Comparison of ENCODE assay signal across 1 cellular context in the genomic region with DNA sequence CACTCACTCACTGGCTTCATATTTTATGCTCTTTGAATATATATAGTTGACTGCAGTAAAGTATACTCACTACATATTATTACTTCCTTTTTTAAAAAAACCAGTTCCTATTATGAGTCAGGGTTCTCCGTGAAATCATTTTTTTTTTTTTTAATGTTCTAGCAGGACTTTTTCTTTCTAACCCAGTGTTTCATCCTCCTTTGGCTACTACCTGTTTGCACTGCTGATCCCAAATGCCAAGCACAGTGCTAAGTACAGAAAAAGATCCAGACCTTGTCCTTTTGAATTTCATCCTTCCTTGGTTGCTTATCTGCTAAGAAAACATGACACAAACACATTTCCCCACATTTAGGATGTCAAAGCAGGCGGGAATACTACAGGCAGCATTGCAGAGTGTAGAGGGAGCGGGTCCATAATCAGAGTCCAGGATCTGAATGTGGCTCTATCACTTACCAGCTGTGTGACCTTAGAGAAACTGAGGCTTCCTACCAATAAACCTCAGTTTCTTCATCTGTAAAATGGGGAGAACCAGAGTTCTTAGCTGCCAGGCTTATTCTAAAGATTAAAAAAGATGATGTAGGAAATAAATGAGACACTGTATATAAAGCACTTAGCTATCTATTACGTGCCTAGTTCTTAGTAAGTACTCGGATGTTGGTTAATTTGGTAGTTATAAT.
TF ChIP-seq lines count a peak whose summit lies in the region.

No MANE protein-coding gene starts in this region.

TF ChIP-seq in IMR-90, 13 proteins besides CTCF, POLR2A, EP300 and RAD21:
- TF ChIP-seq FOS (IDR thresholded peaks at IDR 0.05; ENCODE audit: low read depth, low read length) (no peak), BHLHE40 (IDR thresholded peaks at IDR 0.05; ENCODE audit: low read depth, low read length) (no peak), MAZ (IDR thresholded peaks at IDR 0.05; ENCODE audit: borderline replicate concordance, low read depth, low read length) (no peak), MXI1 (IDR thresholded peaks at IDR 0.05; ENCODE audit: borderline replicate concordance, low read depth, low read length) (no peak), MAFK (IDR thresholded peaks at IDR 0.05; ENCODE audit: low read depth, low read length) (no peak), CEBPB (IDR thresholded peaks at IDR 0.05; ENCODE audit: low read depth, low read length) (no peak), RCOR1 (IDR thresholded peaks at IDR 0.05; ENCODE audit: insufficient replicate concordance, low read length) (no peak), SMC3 (IDR thresholded peaks at IDR 0.05; ENCODE audit: low read depth, low read length) (no peak), NFE2L2 (IDR thresholded peaks at IDR 0.05; ENCODE audit: low read depth, low read length) (no peak), CHD1 (IDR thresholded peaks at IDR 0.05; ENCODE audit: low read depth, low read length) (no peak), RFX5 (IDR thresholded peaks at IDR 0.05; ENCODE audit: low read depth, low read length) (no peak)
- TF ChIP-seq, protein P1, sequence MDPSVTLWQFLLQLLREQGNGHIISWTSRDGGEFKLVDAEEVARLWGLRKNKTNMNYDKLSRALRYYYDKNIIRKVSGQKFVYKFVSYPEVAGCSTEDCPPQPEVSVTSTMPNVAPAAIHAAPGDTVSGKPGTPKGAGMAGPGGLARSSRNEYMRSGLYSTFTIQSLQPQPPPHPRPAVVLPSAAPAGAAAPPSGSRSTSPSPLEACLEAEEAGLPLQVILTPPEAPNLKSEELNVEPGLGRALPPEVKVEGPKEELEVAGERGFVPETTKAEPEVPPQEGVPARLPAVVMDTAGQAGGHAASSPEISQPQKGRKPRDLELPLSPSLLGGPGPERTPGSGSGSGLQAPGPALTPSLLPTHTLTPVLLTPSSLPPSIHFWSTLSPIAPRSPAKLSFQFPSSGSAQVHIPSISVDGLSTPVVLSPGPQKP (IDR thresholded peaks at IDR 0.05; ENCODE audit: borderline replicate concordance, low read depth, low read length) = no peak
- TF ChIP-seq, protein P2, sequence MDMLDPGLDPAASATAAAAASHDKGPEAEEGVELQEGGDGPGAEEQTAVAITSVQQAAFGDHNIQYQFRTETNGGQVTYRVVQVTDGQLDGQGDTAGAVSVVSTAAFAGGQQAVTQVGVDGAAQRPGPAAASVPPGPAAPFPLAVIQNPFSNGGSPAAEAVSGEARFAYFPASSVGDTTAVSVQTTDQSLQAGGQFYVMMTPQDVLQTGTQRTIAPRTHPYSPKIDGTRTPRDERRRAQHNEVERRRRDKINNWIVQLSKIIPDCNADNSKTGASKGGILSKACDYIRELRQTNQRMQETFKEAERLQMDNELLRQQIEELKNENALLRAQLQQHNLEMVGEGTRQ (IDR thresholded peaks at IDR 0.05; ENCODE audit: low read depth, low read length) = no peak
